In the genomic region with DNA sequence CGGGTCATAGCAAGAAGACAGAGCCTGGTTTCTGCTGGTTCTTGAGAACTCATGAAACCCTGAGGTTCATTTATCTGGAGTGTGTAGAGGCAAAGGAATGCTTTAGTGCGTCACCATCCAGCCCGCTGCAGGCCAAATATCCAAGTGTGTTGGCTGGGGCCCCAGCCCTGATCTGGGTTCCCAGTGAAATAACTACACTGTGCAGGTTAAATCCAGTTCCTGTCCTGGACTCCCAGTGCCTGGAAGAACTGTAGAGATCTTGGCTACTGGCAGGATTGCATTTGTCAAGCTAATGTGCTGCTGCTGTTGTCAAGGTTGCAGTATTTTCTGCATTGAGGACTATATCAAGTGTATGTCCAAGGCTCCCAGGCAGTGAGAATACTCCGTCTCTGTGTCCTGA, we compare ENCODE assay signal across 1 cellular context.
TF ChIP-seq lines count a peak whose summit lies in the region.

No MANE protein-coding gene starts in this region.

TF ChIP-seq in WTC11, 78 proteins besides CTCF, POLR2A, EP300 and RAD21 (continued from another document):
- no peak for TF ChIP-seq TEAD1 (CRISPR knock-in tag; IDR thresholded peaks at IDR 0.05)
- TF ChIP-seq CREB1 (CRISPR knock-in tag; IDR thresholded peaks at IDR 0.05): no peak
- no peak for TF ChIP-seq SOX15 (CRISPR knock-in tag; IDR thresholded peaks at IDR 0.05)
- no peak for TF ChIP-seq NR1H2 (CRISPR knock-in tag; IDR thresholded peaks at IDR 0.05)
- TF ChIP-seq ZMAT4 (CRISPR knock-in tag; IDR thresholded peaks at IDR 0.05): no peak
- TF ChIP-seq RELA (CRISPR knock-in tag; IDR thresholded peaks at IDR 0.05; ENCODE audit: borderline replicate concordance): no peak
- TF ChIP-seq, protein P1, sequence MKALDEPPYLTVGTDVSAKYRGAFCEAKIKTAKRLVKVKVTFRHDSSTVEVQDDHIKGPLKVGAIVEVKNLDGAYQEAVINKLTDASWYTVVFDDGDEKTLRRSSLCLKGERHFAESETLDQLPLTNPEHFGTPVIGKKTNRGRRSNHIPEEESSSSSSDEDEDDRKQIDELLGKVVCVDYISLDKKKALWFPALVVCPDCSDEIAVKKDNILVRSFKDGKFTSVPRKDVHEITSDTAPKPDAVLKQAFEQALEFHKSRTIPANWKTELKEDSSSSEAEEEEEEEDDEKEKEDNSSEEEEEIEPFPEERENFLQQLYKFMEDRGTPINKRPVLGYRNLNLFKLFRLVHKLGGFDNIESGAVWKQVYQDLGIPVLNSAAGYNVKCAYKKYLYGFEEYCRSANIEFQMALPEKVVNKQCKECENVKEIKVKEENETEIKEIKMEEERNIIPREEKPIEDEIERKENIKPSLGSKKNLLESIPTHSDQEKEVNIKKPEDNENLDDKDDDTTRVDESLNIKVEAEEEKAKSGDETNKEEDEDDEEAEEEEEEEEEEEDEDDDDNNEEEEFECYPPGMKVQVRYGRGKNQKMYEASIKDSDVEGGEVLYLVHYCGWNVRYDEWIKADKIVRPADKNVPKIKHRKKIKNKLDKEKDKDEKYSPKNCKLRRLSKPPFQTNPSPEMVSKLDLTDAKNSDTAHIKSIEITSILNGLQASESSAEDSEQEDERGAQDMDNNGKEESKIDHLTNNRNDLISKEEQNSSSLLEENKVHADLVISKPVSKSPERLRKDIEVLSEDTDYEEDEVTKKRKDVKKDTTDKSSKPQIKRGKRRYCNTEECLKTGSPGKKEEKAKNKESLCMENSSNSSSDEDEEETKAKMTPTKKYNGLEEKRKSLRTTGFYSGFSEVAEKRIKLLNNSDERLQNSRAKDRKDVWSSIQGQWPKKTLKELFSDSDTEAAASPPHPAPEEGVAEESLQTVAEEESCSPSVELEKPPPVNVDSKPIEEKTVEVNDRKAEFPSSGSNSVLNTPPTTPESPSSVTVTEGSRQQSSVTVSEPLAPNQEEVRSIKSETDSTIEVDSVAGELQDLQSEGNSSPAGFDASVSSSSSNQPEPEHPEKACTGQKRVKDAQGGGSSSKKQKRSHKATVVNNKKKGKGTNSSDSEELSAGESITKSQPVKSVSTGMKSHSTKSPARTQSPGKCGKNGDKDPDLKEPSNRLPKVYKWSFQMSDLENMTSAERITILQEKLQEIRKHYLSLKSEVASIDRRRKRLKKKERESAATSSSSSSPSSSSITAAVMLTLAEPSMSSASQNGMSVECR (CRISPR knock-in tag; IDR thresholded peaks at IDR 0.05; ENCODE audit: borderline replicate concordance): no peak
- no peak for TF ChIP-seq SP1 (CRISPR knock-in tag; conservative IDR thresholded peaks at IDR 0.05)
- TF ChIP-seq ZNF219 (CRISPR knock-in tag; IDR thresholded peaks at IDR 0.05; ENCODE audit: borderline replicate concordance): no peak
- no peak for TF ChIP-seq ATF6 (CRISPR knock-in tag; IDR thresholded peaks at IDR 0.05)
